In genomic region chr11:79055866-79056632, GRCh38 we compare ENCODE assay signal across 17 cellular contexts.
DNase-seq lines count a peak whose midpoint lies in the region; ATAC-seq and TF ChIP-seq lines count a peak whose summit lies in the region.
"Had no signal": no experiment of that assay in that cellular context is flagged by ENCODE, and none has a peak within 500 bp of the region (broad histone marks: within the 10 kb centered on the region; RNA-seq: fewer than 3 reads in every experiment).

No MANE protein-coding gene starts in this region.

- no peaks in the 10 kb centered on the region for H3K4me1 ChIP-seq in right atrium auricular region
- no peaks in the 10 kb centered on the region for H3K4me1 ChIP-seq in body of pancreas
- no peaks in the 10 kb centered on the region for H3K4me1 ChIP-seq in uterus
- H3K4me1 ChIP-seq in stomach: no peaks in the 10 kb centered on the region
- H3K4me1 ChIP-seq: ascending aorta, upper lobe of left lung had no signal

- H3K27me3 ChIP-seq in right atrium auricular region (no peaks in the 10 kb centered on the region), body of pancreas (no peaks in the 10 kb centered on the region), uterus (no peaks in the 10 kb centered on the region), stomach (peaks cover 0 to 3% (median 0%) of the 10 kb centered on the region in 3 donors)
- H3K27me3 ChIP-seq: ascending aorta, upper lobe of left lung had no signal

- no peak for TF ChIP-seq POLR2A in body of pancreas (IDR thresholded peaks at IDR 0.05)
- TF ChIP-seq POLR2A in uterus (IDR thresholded peaks at IDR 0.05): no peak
- no peak for TF ChIP-seq POLR2A in stomach (IDR thresholded peaks at IDR 0.05)

- H3K9me3 ChIP-seq in right atrium auricular region (no peaks in the 10 kb centered on the region), body of pancreas (no peaks in the 10 kb centered on the region), uterus (no peaks in the 10 kb centered on the region), stomach (no peaks in the 10 kb centered on the region)
- H3K9me3 ChIP-seq: ascending aorta, upper lobe of left lung had no signal

- DNase-seq in Right ventricle myocardium superior (no peak), right atrium auricular region (ENCODE audit: low spot score) (no peak), body of pancreas (peak in 1 of 4 donors; percentile 18), left ventricle myocardium superior (no peak), uterus (peak; percentile 24 to 44), A172 (ENCODE audit: low spot score) (no peak), stomach (no peak)
- DNase-seq: 8988T; activated CD4-positive, alpha-beta T cell treated with anti-CD3 and anti-CD28 coated beads for 4 hours; activated T-cell treated with anti-CD3 and anti-CD28 coated beads, Interleukin-2, amount 50 U/mL, for 4 hours; NCI-H345; occipital lobe; stimulated activated CD4-positive, alpha-beta T cell treated with anti-CD3 and anti-CD28 coated beads, Interleukin-15, amount 100 ng/mL, for 24 hours; T-helper 2 cell; upper lobe of left lung had no signal

- no peaks in the 10 kb centered on the region for H3K36me3 ChIP-seq in right atrium auricular region
- H3K36me3 ChIP-seq in body of pancreas (replicated peaks in 1 of 2; ENCODE audit: insufficient read depth in 1 of 2, low read depth in 2 of 2): no peaks in the 10 kb centered on the region
- H3K36me3 ChIP-seq in uterus: no peaks in the 10 kb centered on the region
- no peaks in the 10 kb centered on the region for H3K36me3 ChIP-seq in stomach
- H3K36me3 ChIP-seq: ascending aorta, upper lobe of left lung had no signal

- TF ChIP-seq CTCF in right atrium auricular region (IDR thresholded peaks at IDR 0.05) (no peak), body of pancreas (IDR thresholded peaks at IDR 0.05) (no peak), uterus (IDR thresholded peaks at IDR 0.05) (no peak), stomach (IDR thresholded peaks at IDR 0.05) (no peak)

- WGBS in body of pancreas, 2 donors: 63 to 64% methylated on average over 8 of the region's 8 CpGs
- WGBS in stomach, 5 donors: 74 to 84% (median 78%) methylated on average over 8 of the region's 8 CpGs

- ATAC-seq in Right ventricle myocardium superior (ENCODE audit: poor library complexity) (peak; percentile 65), body of pancreas (peak; percentile 45), left ventricle myocardium superior (peak; percentile 78), GM19395 (IDR thresholded peaks at IDR 0.05; ENCODE audit: unreplicated experiment) (no peak)
- ATAC-seq: activated T-cell treated with anti-CD3 and anti-CD28 coated beads, Interleukin-2, amount 50 U/mL, for 4 hours had no signal

- H3K4me3 ChIP-seq in right atrium auricular region: no peak overlapping the region
- H3K4me3 ChIP-seq in body of pancreas: no peak overlapping the region
- no peak overlapping the region for H3K4me3 ChIP-seq in uterus
- no peak overlapping the region for H3K4me3 ChIP-seq in stomach
- H3K4me3 ChIP-seq: ascending aorta, upper lobe of left lung had no signal

- no peak overlapping the region for H3K27ac ChIP-seq in right atrium auricular region
- H3K27ac ChIP-seq in body of pancreas: no peak overlapping the region
- H3K27ac ChIP-seq in uterus: peak overlapping the region in 1 of 2 donors; percentile 29
- H3K27ac ChIP-seq in stomach: no peak overlapping the region
- H3K27ac ChIP-seq: ascending aorta, upper lobe of left lung had no signal

- no peak for TF ChIP-seq EP300 in stomach (IDR thresholded peaks at IDR 0.05)

- intact Hi-C loops in Right ventricle myocardium superior (cut with DNase I): no loop called here
- intact Hi-C loops in body of pancreas (cut with DNase I): no loop called here
- intact Hi-C loops in left ventricle myocardium superior (cut with micrococcal nuclease): no loop called here
- intact Hi-C loops in uterus (cut with DNase I; ENCODE audit: low total_unique reads): no loop called here
- intact Hi-C loops in stomach (cut with DNase I; ENCODE audit: low total_unique reads): no loop called here

Comparison
In these comparisons a context has a peak if more than half of its experiments do, and no peak if none do; other contexts are left out.
1. DNase-seq: peak in uterus (2 of 2); none in Right ventricle myocardium superior (single experiment), right atrium auricular region (single experiment), left ventricle myocardium superior (single experiment), A172 (single experiment) and stomach (single experiment).